20 cellular contexts compared by ENCODE assay signal in genomic region chr3:130950124-130950523, GRCh38. TPM values are rescaled to one million over a fixed set of nuclear protein-coding genes. Genes with fewer than 3 reads are reported as not detected.
DNase-seq lines count a peak whose midpoint lies in the region; ATAC-seq, FAIRE-seq and TF ChIP-seq lines count a peak whose summit lies in the region.
"Had no signal": no experiment of that assay in that cellular context is flagged by ENCODE, and none has a peak within 500 bp of the region (broad histone marks: within the 10 kb centered on the region; RNA-seq: fewer than 3 reads in every experiment).

No MANE protein-coding gene starts in this region.

- no peaks in the 10 kb centered on the region for H3K27me3 Mint-ChIP-seq in activated CD4-positive, alpha-beta memory T cell treated with anti-CD3 and anti-CD28 coated beads for 36 hours
- no peaks in the 10 kb centered on the region for H3K27me3 Mint-ChIP-seq in activated T-cell treated with anti-CD3 and anti-CD28 coated beads, Interleukin-2, amount 50 U/mL, for 24 hours
- H3K27me3 Mint-ChIP-seq: IgD-negative memory B cell had no signal

- CTCF ChIA-PET in activated CD4-positive, alpha-beta memory T cell treated with anti-CD3 and anti-CD28 coated beads for 36 hours (lab: Charles Lee), result interaction anchor here (1.0 to 1.5 kb wide), 2 partner anchors 57 to 100 kb away, joined by 3 to 4 read pairs; partner anchors contain the start of gene ATP2C1

- H3K9me3 ChIP-seq in kidney (ENCODE audit: control insufficient read depth in 1 of 2, low read length in 2 of 2), result no peaks in the 10 kb centered on the region
- H3K9me3 ChIP-seq: adrenal gland, prostate gland had no signal

- no peak for TF ChIP-seq CTCF in kidney (IDR thresholded peaks at IDR 0.05; ENCODE audit: borderline replicate concordance, extremely low read depth, insufficient read depth)

- peak; percentile 19 for FAIRE-seq in kidney (lab: Jason Lieb, UNC)
- FAIRE-seq: D721Med, endometrium, urothelium cell line had no signal

- no peak overlapping the region for H3K27ac ChIP-seq in kidney (ENCODE audit: low read depth in 2 of 2, low read length in 2 of 2)
- H3K27ac ChIP-seq: adrenal gland, prostate gland had no signal

- peaks cover 26% of the 10 kb centered on the region for H3K4me1 Mint-ChIP-seq in activated CD4-positive, alpha-beta memory T cell treated with anti-CD3 and anti-CD28 coated beads for 36 hours (ENCODE audit: low read depth)
- peaks cover 12% of the 10 kb centered on the region for H3K4me1 Mint-ChIP-seq in activated T-cell treated with anti-CD3 and anti-CD28 coated beads, Interleukin-2, amount 50 U/mL, for 24 hours (ENCODE audit: low read depth)

- ATAC-seq in GM18520 (IDR thresholded peaks at IDR 0.05; ENCODE audit: unreplicated experiment) (peak; percentile 55), GM21447 (IDR thresholded peaks at IDR 0.05; ENCODE audit: unreplicated experiment) (peak; percentile 82), HG03432 (IDR thresholded peaks at IDR 0.05; ENCODE audit: unreplicated experiment) (peak; percentile 46)
- ATAC-seq: left ventricle myocardium superior had no signal

- H3K9me3 Mint-ChIP-seq in activated CD4-positive, alpha-beta memory T cell treated with anti-CD3 and anti-CD28 coated beads for 36 hours, result peaks cover 10% of the 10 kb centered on the region
- no peaks in the 10 kb centered on the region for H3K9me3 Mint-ChIP-seq in activated T-cell treated with anti-CD3 and anti-CD28 coated beads, Interleukin-2, amount 50 U/mL, for 24 hours

- POLR2A ChIA-PET in activated CD4-positive, alpha-beta memory T cell treated with anti-CD3 and anti-CD28 coated beads for 36 hours (lab: Charles Lee), result no interaction called here

- no peak overlapping the region for H3K4me3 Mint-ChIP-seq in activated CD4-positive, alpha-beta memory T cell treated with anti-CD3 and anti-CD28 coated beads for 36 hours
- no peak overlapping the region for H3K4me3 Mint-ChIP-seq in activated T-cell treated with anti-CD3 and anti-CD28 coated beads, Interleukin-2, amount 50 U/mL, for 24 hours

- intact Hi-C loops in kidney (cut with DNase I), result no loop called here
- intact Hi-C loops in activated CD4-positive, alpha-beta memory T cell treated with anti-CD3 and anti-CD28 coated beads for 36 hours (cut with micrococcal nuclease), result no loop called here

- H3K27ac Mint-ChIP-seq in activated CD4-positive, alpha-beta memory T cell treated with anti-CD3 and anti-CD28 coated beads for 36 hours, result no peak overlapping the region
- no peak overlapping the region for H3K27ac Mint-ChIP-seq in activated T-cell treated with anti-CD3 and anti-CD28 coated beads, Interleukin-2, amount 50 U/mL, for 24 hours
- H3K27ac Mint-ChIP-seq: IgD-negative memory B cell had no signal

- no peak overlapping the region for H3K9ac ChIP-seq in kidney (ENCODE audit: low read length in 2 of 2)

- H3K36me3 ChIP-seq in kidney (ENCODE audit: control insufficient read depth in 1 of 2, insufficient read depth in 2 of 2, low read length in 2 of 2), result peaks cover 2 to 5% of the 10 kb centered on the region in 2 donors
- H3K36me3 ChIP-seq: prostate gland had no signal

- H3K4me3 ChIP-seq in kidney (ENCODE audit: low read length in 2 of 2), result no peak overlapping the region
- H3K4me3 ChIP-seq: adrenal gland, prostate gland had no signal

- H3K4me1 ChIP-seq in kidney (ENCODE audit: control insufficient read depth in 1 of 2, insufficient read depth in 1 of 2, low read depth in 1 of 2, low read length in 2 of 2), result no peaks in the 10 kb centered on the region
- H3K4me1 ChIP-seq: adrenal gland, prostate gland had no signal

- H3K36me3 Mint-ChIP-seq in activated CD4-positive, alpha-beta memory T cell treated with anti-CD3 and anti-CD28 coated beads for 36 hours, result peaks cover 58% of the 10 kb centered on the region
- peaks cover 88% of the 10 kb centered on the region for H3K36me3 Mint-ChIP-seq in activated T-cell treated with anti-CD3 and anti-CD28 coated beads, Interleukin-2, amount 50 U/mL, for 24 hours (ENCODE audit: low read depth)

- DNase-seq in kidney, result no peak
- DNase-seq in COLO668 (lab: John Stamatoyannopoulos, UW; ENCODE audit: unreplicated experiment), result no peak
- no peak for DNase-seq in activated CD4-positive, alpha-beta memory T cell treated with anti-CD3 and anti-CD28 coated beads for 36 hours
- no peak for DNase-seq in activated T-cell treated with anti-CD3 and anti-CD28 coated beads, Interleukin-2, amount 50 U/mL, for 24 hours
- no peak for DNase-seq in cortex of kidney (lab: John Stamatoyannopoulos, UW)
- DNase-seq: activated CD4-positive, alpha-beta T cell treated with anti-CD3 and anti-CD28 coated beads, Interleukin-2, amount 50 U/mL, for 4 hours; adrenal gland; cerebellar nuclear complex; left ventricle myocardium superior; MV-4-11; NCI-H2029 treated with DMSO at 0.1 percent for 48 hours; NCI-H524 treated with DMSO at 0.1 percent for 48 hours had no signal

RNA-seq across cellular contexts. Expression of gene ATP2C1, which starts 56.2 kb away (rescaled TPM):
- 102 TPM for total RNA-seq in kidney
- polyA plus RNA-seq in kidney (ENCODE audit: insufficient read depth, low read depth, low replicate concordance), result 46.8 TPM
- 10 to 100 TPM; 49.8 to 53.2 TPM for total RNA-seq in activated CD4-positive, alpha-beta memory T cell treated with anti-CD3 and anti-CD28 coated beads for 36 hours
